Comparison of ENCODE assay signal across 1 cellular context in the genomic region with DNA sequence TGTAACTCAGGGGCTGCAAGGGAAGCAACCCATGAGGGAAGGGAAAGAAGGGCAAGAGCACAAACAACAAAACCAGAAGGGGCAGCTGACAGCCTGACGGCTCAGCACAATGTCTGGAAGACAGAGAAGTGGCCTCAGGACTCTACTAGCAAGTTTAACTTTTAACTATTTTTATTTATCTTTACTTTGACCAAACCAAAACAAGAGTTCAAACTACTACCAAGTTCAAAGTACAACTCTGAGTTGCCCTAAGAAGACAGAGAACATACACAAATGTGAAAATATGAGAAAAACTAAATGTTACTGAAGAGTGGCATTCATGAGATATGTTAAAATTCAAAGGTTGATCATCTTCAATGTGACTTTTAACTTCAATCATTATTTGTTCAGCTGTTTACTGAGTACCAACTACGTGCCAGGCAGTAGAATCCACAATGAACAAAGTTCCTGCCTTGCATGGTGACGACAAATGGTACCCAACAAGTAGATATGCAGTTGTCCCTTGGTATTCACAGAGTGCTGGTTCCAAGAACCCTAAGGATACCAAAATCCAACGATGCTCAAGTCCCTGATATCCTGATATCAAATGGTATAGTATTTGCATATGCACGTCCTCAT.
TF ChIP-seq lines count a peak whose summit lies in the region.

No MANE protein-coding gene starts in this region.

TF ChIP-seq in HepG2, 621 proteins besides CTCF, POLR2A, EP300 and RAD21 (continued from another document):
- TF ChIP-seq, protein P1, sequence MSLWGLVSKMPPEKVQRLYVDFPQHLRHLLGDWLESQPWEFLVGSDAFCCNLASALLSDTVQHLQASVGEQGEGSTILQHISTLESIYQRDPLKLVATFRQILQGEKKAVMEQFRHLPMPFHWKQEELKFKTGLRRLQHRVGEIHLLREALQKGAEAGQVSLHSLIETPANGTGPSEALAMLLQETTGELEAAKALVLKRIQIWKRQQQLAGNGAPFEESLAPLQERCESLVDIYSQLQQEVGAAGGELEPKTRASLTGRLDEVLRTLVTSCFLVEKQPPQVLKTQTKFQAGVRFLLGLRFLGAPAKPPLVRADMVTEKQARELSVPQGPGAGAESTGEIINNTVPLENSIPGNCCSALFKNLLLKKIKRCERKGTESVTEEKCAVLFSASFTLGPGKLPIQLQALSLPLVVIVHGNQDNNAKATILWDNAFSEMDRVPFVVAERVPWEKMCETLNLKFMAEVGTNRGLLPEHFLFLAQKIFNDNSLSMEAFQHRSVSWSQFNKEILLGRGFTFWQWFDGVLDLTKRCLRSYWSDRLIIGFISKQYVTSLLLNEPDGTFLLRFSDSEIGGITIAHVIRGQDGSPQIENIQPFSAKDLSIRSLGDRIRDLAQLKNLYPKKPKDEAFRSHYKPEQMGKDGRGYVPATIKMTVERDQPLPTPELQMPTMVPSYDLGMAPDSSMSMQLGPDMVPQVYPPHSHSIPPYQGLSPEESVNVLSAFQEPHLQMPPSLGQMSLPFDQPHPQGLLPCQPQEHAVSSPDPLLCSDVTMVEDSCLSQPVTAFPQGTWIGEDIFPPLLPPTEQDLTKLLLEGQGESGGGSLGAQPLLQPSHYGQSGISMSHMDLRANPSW (CRISPR knock-in tag; IDR thresholded peaks at IDR 0.05; ENCODE audit: borderline replicate concordance), result no peak
- TF ChIP-seq HDAC2 (CRISPR knock-in tag; IDR thresholded peaks at IDR 0.05) (no peak), ZIK1 (CRISPR knock-in tag; IDR thresholded peaks at IDR 0.05; ENCODE audit: borderline replicate concordance, low read depth) (no peak), CHD4 (IDR thresholded peaks at IDR 0.05; ENCODE audit: borderline replicate concordance, low read length) (no peak), PRMT3 (CRISPR knock-in tag; IDR thresholded peaks at IDR 0.05; ENCODE audit: borderline replicate concordance, low read depth) (no peak), ZNF160 (CRISPR knock-in tag; IDR thresholded peaks at IDR 0.05) (no peak), MAFG (CRISPR knock-in tag; IDR thresholded peaks at IDR 0.05) (no peak), ZSCAN9 (CRISPR knock-in tag; IDR thresholded peaks at IDR 0.05; ENCODE audit: borderline replicate concordance) (no peak), HNF4A (CRISPR knock-in tag; IDR thresholded peaks at IDR 0.05) (peak; percentile 51; the same call in 1 of the 2 replicates)
- TF ChIP-seq, protein P2, sequence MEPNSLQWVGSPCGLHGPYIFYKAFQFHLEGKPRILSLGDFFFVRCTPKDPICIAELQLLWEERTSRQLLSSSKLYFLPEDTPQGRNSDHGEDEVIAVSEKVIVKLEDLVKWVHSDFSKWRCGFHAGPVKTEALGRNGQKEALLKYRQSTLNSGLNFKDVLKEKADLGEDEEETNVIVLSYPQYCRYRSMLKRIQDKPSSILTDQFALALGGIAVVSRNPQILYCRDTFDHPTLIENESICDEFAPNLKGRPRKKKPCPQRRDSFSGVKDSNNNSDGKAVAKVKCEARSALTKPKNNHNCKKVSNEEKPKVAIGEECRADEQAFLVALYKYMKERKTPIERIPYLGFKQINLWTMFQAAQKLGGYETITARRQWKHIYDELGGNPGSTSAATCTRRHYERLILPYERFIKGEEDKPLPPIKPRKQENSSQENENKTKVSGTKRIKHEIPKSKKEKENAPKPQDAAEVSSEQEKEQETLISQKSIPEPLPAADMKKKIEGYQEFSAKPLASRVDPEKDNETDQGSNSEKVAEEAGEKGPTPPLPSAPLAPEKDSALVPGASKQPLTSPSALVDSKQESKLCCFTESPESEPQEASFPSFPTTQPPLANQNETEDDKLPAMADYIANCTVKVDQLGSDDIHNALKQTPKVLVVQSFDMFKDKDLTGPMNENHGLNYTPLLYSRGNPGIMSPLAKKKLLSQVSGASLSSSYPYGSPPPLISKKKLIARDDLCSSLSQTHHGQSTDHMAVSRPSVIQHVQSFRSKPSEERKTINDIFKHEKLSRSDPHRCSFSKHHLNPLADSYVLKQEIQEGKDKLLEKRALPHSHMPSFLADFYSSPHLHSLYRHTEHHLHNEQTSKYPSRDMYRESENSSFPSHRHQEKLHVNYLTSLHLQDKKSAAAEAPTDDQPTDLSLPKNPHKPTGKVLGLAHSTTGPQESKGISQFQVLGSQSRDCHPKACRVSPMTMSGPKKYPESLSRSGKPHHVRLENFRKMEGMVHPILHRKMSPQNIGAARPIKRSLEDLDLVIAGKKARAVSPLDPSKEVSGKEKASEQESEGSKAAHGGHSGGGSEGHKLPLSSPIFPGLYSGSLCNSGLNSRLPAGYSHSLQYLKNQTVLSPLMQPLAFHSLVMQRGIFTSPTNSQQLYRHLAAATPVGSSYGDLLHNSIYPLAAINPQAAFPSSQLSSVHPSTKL (CRISPR knock-in tag; IDR thresholded peaks at IDR 0.05), result peak; percentile 24; the same call in 1 of the 2 replicates
- TF ChIP-seq, protein P3, sequence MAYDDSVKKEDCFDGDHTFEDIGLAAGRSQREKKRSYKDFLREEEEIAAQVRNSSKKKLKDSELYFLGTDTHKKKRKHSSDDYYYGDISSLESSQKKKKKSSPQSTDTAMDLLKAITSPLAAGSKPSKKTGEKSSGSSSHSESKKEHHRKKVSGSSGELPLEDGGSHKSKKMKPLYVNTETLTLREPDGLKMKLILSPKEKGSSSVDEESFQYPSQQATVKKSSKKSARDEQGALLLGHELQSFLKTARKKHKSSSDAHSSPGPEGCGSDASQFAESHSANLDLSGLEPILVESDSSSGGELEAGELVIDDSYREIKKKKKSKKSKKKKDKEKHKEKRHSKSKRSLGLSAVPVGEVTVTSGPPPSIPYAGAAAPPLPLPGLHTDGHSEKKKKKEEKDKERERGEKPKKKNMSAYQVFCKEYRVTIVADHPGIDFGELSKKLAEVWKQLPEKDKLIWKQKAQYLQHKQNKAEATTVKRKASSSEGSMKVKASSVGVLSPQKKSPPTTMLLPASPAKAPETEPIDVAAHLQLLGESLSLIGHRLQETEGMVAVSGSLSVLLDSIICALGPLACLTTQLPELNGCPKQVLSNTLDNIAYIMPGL (CRISPR knock-in tag; IDR thresholded peaks at IDR 0.05; ENCODE audit: borderline replicate concordance in 1 of 2, low read depth in 1 of 2), result no peak
